In genomic region chr11:125625594-125626380, GRCh38 we compare ENCODE assay signal across 8 cellular contexts. TPM values are rescaled to one million over a fixed set of nuclear protein-coding genes. Genes with fewer than 3 reads are reported as not detected.
A peak's percentile ranks its signal among the peaks of the same experiment; 100 is the strongest.
DNase-seq lines count a peak whose midpoint lies in the region; ATAC-seq, FAIRE-seq and TF ChIP-seq lines count a peak whose summit lies in the region.

No MANE protein-coding gene starts in this region.

- WGBS in prostate gland = under 1% methylated on average over 60 of the region's 60 CpGs
- WGBS in urinary bladder = under 1% methylated on average over 60 of the region's 60 CpGs

- H3K27ac ChIP-seq in prostate gland = peak overlapping the region; percentile 94
- H3K27ac ChIP-seq in urinary bladder (ENCODE audit: low read depth) = peak overlapping the region; percentile 93

- H3K27me3 ChIP-seq in prostate gland (replicated peaks; ENCODE audit: insufficient read depth) = no peaks in the 10 kb centered on the region

- no peaks in the 10 kb centered on the region for H3K4me1 ChIP-seq in prostate gland (replicated peaks)
- H3K4me1 ChIP-seq in urinary bladder (ENCODE audit: insufficient read depth) = no peaks in the 10 kb centered on the region

- FAIRE-seq in GM12892 (lab: Jason Lieb, UNC) = peak; percentile 98

- H3K9me3 ChIP-seq in prostate gland = no peaks in the 10 kb centered on the region

- TF ChIP-seq POLR2A in GM12892 (IDR thresholded peaks at IDR 0.05; ENCODE audit: low read depth, low read length) = peak; percentile 91
- TF ChIP-seq POLR2A in prostate gland (IDR thresholded peaks at IDR 0.05) = peak; percentile 76

- intact Hi-C loops in left ventricle myocardium superior (cut with micrococcal nuclease) = no loop called here
- intact Hi-C loops in prostate gland (cut with DNase I) = loop anchor here (1.0 to 2.0 kb wide), 2 partner anchors 33 to 249 kb away; partner anchors contain the start of gene STT3A

- H3K4me3 ChIP-seq in prostate gland = peak overlapping the region; percentile 63 to 66
- H3K4me3 ChIP-seq in urinary bladder (ENCODE audit: low read depth, low read length) = peak overlapping the region; percentile 55

- ATAC-seq in HG02798 (IDR thresholded peaks at IDR 0.05; ENCODE audit: poor library complexity, unreplicated experiment) = peak; percentile 90
- ATAC-seq in left ventricle myocardium superior = peak; percentile 97

- peak; percentile 65 for DNase-seq in GM12892 (ENCODE audit: insufficient read length)
- peak; percentile 78 for DNase-seq in NCI-H1417 treated with DMSO at 0.1 percent for 48 hours (lab: John Stamatoyannopoulos, UW)
- DNase-seq in T-helper 1 cell = peak; percentile 59 to 90 (median 72)
- peak; percentile 82 for DNase-seq in amniotic stem cell (lab: John Stamatoyannopoulos, UW)
- peak; percentile 92 for DNase-seq in left ventricle myocardium superior
- peak; percentile 82 for DNase-seq in prostate gland (ENCODE audit: low spot score)

- H3K36me3 ChIP-seq in prostate gland = no peaks in the 10 kb centered on the region
- H3K36me3 ChIP-seq in urinary bladder (ENCODE audit: insufficient read depth) = no peaks in the 10 kb centered on the region

- peak in 1 of 4 experiments; percentile 15 for TF ChIP-seq CTCF in prostate gland (IDR thresholded peaks at IDR 0.05)

RNA-seq across cellular contexts. Expression of gene CHEK1, which starts 0.8 kb away (rescaled TPM):
- polyA plus RNA-seq in GM12892 (2012; ENCODE audit: missing spikeins) = 36.5 TPM
- 1.5 TPM for total RNA-seq in left ventricle myocardium superior
- 10 to 100 TPM in 1 of 2 donors, 1 to 10 TPM in 1; 3.2 to 20.3 TPM for total RNA-seq in prostate gland
- 22.9 TPM for total RNA-seq in urinary bladder
- 2.7 TPM for polyA plus RNA-seq in urinary bladder

RNA-seq across cellular contexts. Expression of gene STT3A, which starts 33.1 kb away (rescaled TPM):
- polyA plus RNA-seq in GM12892 (2012; ENCODE audit: missing spikeins) = 75.7 TPM
- total RNA-seq in left ventricle myocardium superior (58.6 TPM), prostate gland (100 to 1,000 TPM in 1 of 2 donors, 10 to 100 TPM in 1; 90.1 to 124 TPM), urinary bladder (145 TPM)
- 66.1 TPM for polyA plus RNA-seq in urinary bladder

RNA-seq across cellular contexts. Expression of gene ACRV1, which starts 54.9 kb away (rescaled TPM):
- 0.30 TPM for polyA plus RNA-seq in GM12892 (2012; ENCODE audit: missing spikeins)
- total RNA-seq in left ventricle myocardium superior = not detected
- total RNA-seq in prostate gland = 10 to 100 TPM in 1 of 2 donors, not detected in 1; 10.8 TPM
- total RNA-seq in urinary bladder = not detected
- 0.08 TPM for polyA plus RNA-seq in urinary bladder

RNA-seq across cellular contexts. Expression of gene EI24, which starts 56.5 kb away (rescaled TPM):
- polyA plus RNA-seq in GM12892 (2012; ENCODE audit: missing spikeins) = 43.3 TPM
- total RNA-seq in left ventricle myocardium superior (63.0 TPM), prostate gland (100 to 1,000 TPM in 1 of 2 donors, 10 to 100 TPM in 1; 41.4 to 118 TPM), urinary bladder (54.8 TPM)
- polyA plus RNA-seq in urinary bladder = 90.2 TPM

Comparison
In these comparisons a context has a peak if more than half of its experiments do, and no peak if none do; other contexts are left out.
1. Peak in every context shown above with its lines: DNase-seq, ATAC-seq, H3K4me3 ChIP-seq and H3K27ac ChIP-seq.